In genomic region chr3:10223676-10224639, GRCh38 we compare ENCODE assay signal across 1 cellular context.
TF ChIP-seq lines count a peak whose summit lies in the region.

No MANE protein-coding gene starts in this region.

TF ChIP-seq in HepG2, 621 proteins besides CTCF, POLR2A, EP300 and RAD21 (continued from another document and continues in another):
- TF ChIP-seq ZNF350 (CRISPR knock-in tag; IDR thresholded peaks at IDR 0.05; ENCODE audit: borderline replicate concordance, low read depth) (0 out of 2 replicates have a peak, but pooled peaks have one; percentile 51), MTA3 (CRISPR knock-in tag; IDR thresholded peaks at IDR 0.05) (no peak), SMAD3 (CRISPR knock-in tag; IDR thresholded peaks at IDR 0.05) (no peak), ZNF251 (CRISPR knock-in tag; IDR thresholded peaks at IDR 0.05) (no peak), ZNF282 (IDR thresholded peaks at IDR 0.05; ENCODE audit: partially characterized antibody) (no peak), ZNF564 (CRISPR knock-in tag; IDR thresholded peaks at IDR 0.05) (no peak), ZNF431 (CRISPR knock-in tag; IDR thresholded peaks at IDR 0.05; ENCODE audit: borderline replicate concordance, low read depth) (no peak), ZNF552 (CRISPR knock-in tag; IDR thresholded peaks at IDR 0.05; ENCODE audit: borderline replicate concordance) (no peak), SP5 (CRISPR knock-in tag; IDR thresholded peaks at IDR 0.05; ENCODE audit: borderline replicate concordance, low read depth) (no peak), RXRA (CRISPR knock-in tag; IDR thresholded peaks at IDR 0.05) (peak; percentile 97), NR2C2 (CRISPR knock-in tag; IDR thresholded peaks at IDR 0.05; ENCODE audit: borderline replicate concordance) (peak; percentile 60; the same call in 1 of the 2 replicates), ZBTB39 (CRISPR knock-in tag; IDR thresholded peaks at IDR 0.05) (peak; percentile 35; the same call in 1 of the 2 replicates), ZNF652 (CRISPR knock-in tag; IDR thresholded peaks at IDR 0.05; ENCODE audit: borderline replicate concordance, low read depth) (no peak), ZNF710 (CRISPR knock-in tag; IDR thresholded peaks at IDR 0.05; ENCODE audit: borderline replicate concordance) (peak; percentile 92), ZNF790 (CRISPR knock-in tag; IDR thresholded peaks at IDR 0.05; ENCODE audit: borderline replicate concordance) (no peak), ZZZ3 (CRISPR knock-in tag; IDR thresholded peaks at IDR 0.05; ENCODE audit: borderline replicate concordance) (no peak), RCOR2 (CRISPR knock-in tag; IDR thresholded peaks at IDR 0.05) (peak; percentile 91), ZNF441 (CRISPR knock-in tag; IDR thresholded peaks at IDR 0.05; ENCODE audit: borderline replicate concordance) (peak; percentile 52; the same call in 1 of the 2 replicates), CBFB (CRISPR knock-in tag; IDR thresholded peaks at IDR 0.05) (0 out of 2 replicates have a peak, but pooled peaks have one; percentile 79), AHR (CRISPR knock-in tag; IDR thresholded peaks at IDR 0.05) (no peak), ATM (IDR thresholded peaks at IDR 0.05; ENCODE audit: borderline replicate concordance) (no peak), ZNF530 (CRISPR knock-in tag; IDR thresholded peaks at IDR 0.05; ENCODE audit: low read depth) (no peak), DPF2 (CRISPR knock-in tag; IDR thresholded peaks at IDR 0.05; ENCODE audit: borderline replicate concordance, low read depth) (no peak), ZNF232 (CRISPR knock-in tag; IDR thresholded peaks at IDR 0.05; ENCODE audit: borderline replicate concordance) (no peak), SATB2 (CRISPR knock-in tag; IDR thresholded peaks at IDR 0.05) (no peak), ZNF567 (CRISPR knock-in tag; IDR thresholded peaks at IDR 0.05; ENCODE audit: borderline replicate concordance) (no peak), NCOA1 (CRISPR knock-in tag; IDR thresholded peaks at IDR 0.05) (no peak), CBX5 (CRISPR knock-in tag; IDR thresholded peaks at IDR 0.05; ENCODE audit: borderline replicate concordance) (no peak), ZNF841 (CRISPR knock-in tag; IDR thresholded peaks at IDR 0.05; ENCODE audit: borderline replicate concordance) (no peak), HMGXB4 (CRISPR knock-in tag; IDR thresholded peaks at IDR 0.05; ENCODE audit: borderline replicate concordance in 1 of 2, low read depth in 1 of 2) (0 out of 4 replicates have a peak, but pooled peaks of 1 of the 2 experiments have one; percentile 14), GLI4 (CRISPR knock-in tag; IDR thresholded peaks at IDR 0.05; ENCODE audit: borderline replicate concordance) (no peak), ETV6 (CRISPR knock-in tag; conservative IDR thresholded peaks at IDR 0.05) (no peak), SPEN (CRISPR knock-in tag; IDR thresholded peaks at IDR 0.05; ENCODE audit: low read depth) (no peak), TRIM22 (IDR thresholded peaks at IDR 0.05) (no peak), TBL1XR1 (IDR thresholded peaks at IDR 0.05; ENCODE audit: borderline replicate concordance, low read length, partially characterized antibody) (peak; percentile 62), ZBTB4 (CRISPR knock-in tag; IDR thresholded peaks at IDR 0.05; ENCODE audit: borderline replicate concordance) (no peak), DNMT3B (CRISPR knock-in tag; conservative IDR thresholded peaks at IDR 0.05) (no peak), CHD4 (IDR thresholded peaks at IDR 0.05; ENCODE audit: borderline replicate concordance, low read length) (peak; percentile 84; the same call in 1 of the 2 replicates), HMGXB3 (CRISPR knock-in tag; IDR thresholded peaks at IDR 0.05; ENCODE audit: borderline replicate concordance) (no peak), HMGA1 (CRISPR knock-in tag; conservative IDR thresholded peaks at IDR 0.05) (no peak), KLF11 (CRISPR knock-in tag; IDR thresholded peaks at IDR 0.05) (no peak), ZNF781 (CRISPR knock-in tag; IDR thresholded peaks at IDR 0.05; ENCODE audit: borderline replicate concordance, not compliant biosample characterization) (no peak), MEF2D (CRISPR knock-in tag; IDR thresholded peaks at IDR 0.05) (no peak), ZNF713 (CRISPR knock-in tag; IDR thresholded peaks at IDR 0.05) (no peak), ZNF263 (CRISPR knock-in tag; IDR thresholded peaks at IDR 0.05) (peak; percentile 51), SIN3A (IDR thresholded peaks at IDR 0.05; ENCODE audit: borderline replicate concordance, low read depth, low read length) (no peak), NFIB (CRISPR knock-in tag; IDR thresholded peaks at IDR 0.05; ENCODE audit: borderline replicate concordance) (no peak), HOXA3 (CRISPR knock-in tag; IDR thresholded peaks at IDR 0.05) (no peak; the same call in 1 of the 2 replicates), SIN3B (IDR thresholded peaks at IDR 0.05; ENCODE audit: low read length) (no peak), ZNF674 (CRISPR knock-in tag; IDR thresholded peaks at IDR 0.05; ENCODE audit: low read depth) (no peak), NCOA2 (CRISPR knock-in tag; IDR thresholded peaks at IDR 0.05) (peak; percentile 81), HIVEP1 (CRISPR knock-in tag; IDR thresholded peaks at IDR 0.05) (0 out of 2 replicates have a peak, but pooled peaks have one; percentile 28), HIC2 (CRISPR knock-in tag; IDR thresholded peaks at IDR 0.05; ENCODE audit: low read depth) (0 out of 2 replicates have a peak, but pooled peaks have one; percentile 24), NR2F1 (CRISPR knock-in tag; IDR thresholded peaks at IDR 0.05) (peak; percentile 58 to 70), KAT2B (IDR thresholded peaks at IDR 0.05; ENCODE audit: borderline replicate concordance, low read depth, low read length) (no peak), GATA4 (IDR thresholded peaks at IDR 0.05; ENCODE audit: borderline replicate concordance, low read depth) (peak; percentile 52; the same call in 1 of the 2 replicates)
